In genomic region chrX:124337916-124338315, GRCh38 we compare ENCODE assay signal across 35 cellular contexts. TPM values are rescaled to one million over a fixed set of nuclear protein-coding genes. Genes with fewer than 3 reads are reported as not detected.
"Had no signal": no experiment of that assay in that cellular context is flagged by ENCODE, and none has a peak within 500 bp of the region (broad histone marks: within the 10 kb centered on the region; RNA-seq: fewer than 3 reads in every experiment).

No MANE protein-coding gene starts in this region.

- H3K4me2 ChIP-seq: hepatocyte had no signal

- H3K27me3 ChIP-seq: cardiac muscle cell, colonic mucosa, esophagus squamous epithelium, gastroesophageal sphincter, heart right ventricle, hepatocyte had no signal

- H3K36me3 Mint-ChIP-seq: activated naive CD4-positive, alpha-beta T cell treated with anti-CD3 and anti-CD28 coated beads, Interleukin-2, amount 50 U/mL, for 24 hours; brain had no signal

- H3K27ac ChIP-seq: adrenal gland, breast epithelium, cardiac muscle cell, colonic mucosa, epithelial cell of prostate, esophagus squamous epithelium, gastroesophageal sphincter, heart right ventricle, hepatocyte had no signal

- H3K9me3 Mint-ChIP-seq: activated naive CD4-positive, alpha-beta T cell treated with anti-CD3 and anti-CD28 coated beads for 36 hours; activated naive CD4-positive, alpha-beta T cell treated with anti-CD3 and anti-CD28 coated beads, Interleukin-2, amount 50 U/mL, for 24 hours; brain; T-helper 2 cell treated with Interferon-gamma antibody and Interleukin-4, amounts not matched to agents 5 μg/mL and 100 μg/mL, for 36 hours had no signal

- H3K36me3 ChIP-seq: adrenal gland, breast epithelium, cardiac muscle cell, colonic mucosa, esophagus squamous epithelium, gastroesophageal sphincter, heart right ventricle had no signal

- H3K4me3 Mint-ChIP-seq: activated CD4-positive, alpha-beta T cell treated with anti-CD3 and anti-CD28 coated beads, Interleukin-2, amount 10 ng/mL, durations not matched to agents 7 days and 5 days; activated naive CD4-positive, alpha-beta T cell treated with anti-CD3 and anti-CD28 coated beads for 36 hours; activated naive CD4-positive, alpha-beta T cell treated with anti-CD3 and anti-CD28 coated beads, Interleukin-2, amount 50 U/mL, for 24 hours; brain; T-helper 17 cell; T-helper 2 cell treated with Interferon-gamma antibody and Interleukin-4, amounts not matched to agents 5 μg/mL and 100 μg/mL, for 36 hours had no signal

- H3K79me2 ChIP-seq: hepatocyte had no signal

- H3K4me1 Mint-ChIP-seq: brain had no signal

- ATAC-seq: gastroesophageal sphincter, heart right ventricle, T-helper 17 cell had no signal

- H3K9me3 ChIP-seq: adrenal gland, colonic mucosa, esophagus squamous epithelium, gastroesophageal sphincter, heart right ventricle had no signal

- H3K4me1 ChIP-seq: adrenal gland, breast epithelium, colonic mucosa, esophagus squamous epithelium, gastroesophageal sphincter, heart right ventricle had no signal

- H3K27ac Mint-ChIP-seq: activated CD4-positive, alpha-beta T cell treated with anti-CD3 and anti-CD28 coated beads, Interleukin-2, amount 10 ng/mL, durations not matched to agents 7 days and 5 days; activated naive CD4-positive, alpha-beta T cell treated with anti-CD3 and anti-CD28 coated beads for 36 hours; activated naive CD4-positive, alpha-beta T cell treated with anti-CD3 and anti-CD28 coated beads, Interleukin-2, amount 50 U/mL, for 24 hours; brain; T-helper 17 cell; T-helper 2 cell treated with Interferon-gamma antibody and Interleukin-4, amounts not matched to agents 5 μg/mL and 100 μg/mL, for 36 hours had no signal

- DNase-seq: activated CD4-positive, alpha-beta T cell treated with anti-CD3 and anti-CD28 coated beads for 4 hours; activated CD4-positive, alpha-beta T cell treated with anti-CD3 and anti-CD28 coated beads, Interleukin-2, amount 10 ng/mL, durations not matched to agents 7 days and 5 days; activated CD4-positive, alpha-beta T cell treated with anti-CD3 and anti-CD28 coated beads, Interleukin-2, amount 50 U/mL, for 4 hours; activated CD4-positive, CD25-positive, alpha-beta regulatory T cell; activated CD4-positive, CD25-positive, alpha-beta regulatory T cell treated with anti-CD3 and anti-CD28 coated beads, Interleukin-2, amount 50 U/mL, for 72 hours; activated effector memory CD4-positive, alpha-beta T cell treated with Interleukin-2 at 50 U/mL for 16 hours; activated gamma-delta T cell treated with Interleukin-2 at 50 U/mL for 16 hours; activated naive CD4-positive, alpha-beta T cell treated with anti-CD3 and anti-CD28 coated beads for 36 hours; activated T-cell treated with anti-CD3 and anti-CD28 coated beads, Interleukin-2, amount 50 U/mL, for 48 hours; adrenal gland; amygdala; aorta; central memory CD4-positive, alpha-beta T cell; cerebellar nuclear complex; colonic mucosa; effector CD8-positive, alpha-beta T cell; esophagus squamous epithelium; foreskin melanocyte; heart right ventricle; T-helper 1 cell; T-helper 17 cell; T1000 had no signal

- H2AFZ ChIP-seq: hepatocyte had no signal

- H3K4me3 ChIP-seq: adrenal gland, breast epithelium, cardiac muscle cell, colonic mucosa, esophagus squamous epithelium, gastroesophageal sphincter, heart right ventricle, hepatocyte had no signal

- H3K27me3 Mint-ChIP-seq: activated CD4-positive, alpha-beta T cell treated with anti-CD3 and anti-CD28 coated beads, Interleukin-2, amount 10 ng/mL, durations not matched to agents 7 days and 5 days; activated naive CD4-positive, alpha-beta T cell treated with anti-CD3 and anti-CD28 coated beads, Interleukin-2, amount 50 U/mL, for 24 hours; T-helper 17 cell had no signal

RNA-seq across cellular contexts. Expression of gene TEX13D, which starts 5.5 kb away (rescaled TPM):
- total RNA-seq: activated CD4-positive, alpha-beta T cell treated with anti-CD3 and anti-CD28 coated beads, Interleukin-2, amount 10 ng/mL, durations not matched to agents 7 days and 5 days; adrenal gland; aorta; breast epithelium; cardiac muscle cell; colonic mucosa; dermis microvascular lymphatic vessel endothelial cell; endothelial cell of umbilical vein; esophagus squamous epithelium; fibroblast of lung; fibroblast of villous mesenchyme; glomerular endothelial cell; heart right ventricle; hepatocyte; T-helper 17 cell had no signal

RNA-seq across cellular contexts. Expression of gene SH2D1A, which starts 8.4 kb away (rescaled TPM):
- total RNA-seq: cardiac muscle cell, dermis microvascular lymphatic vessel endothelial cell, endothelial cell of umbilical vein, fibroblast of lung, fibroblast of villous mesenchyme, glomerular endothelial cell, hepatocyte had no signal
